14 cellular contexts compared by ENCODE assay signal in genomic region chr7:28623105-28623730, GRCh38.
DNase-seq lines count a peak whose midpoint lies in the region; ATAC-seq and TF ChIP-seq lines count a peak whose summit lies in the region.
"Had no signal": no experiment of that assay in that cellular context is flagged by ENCODE, and none has a peak within 500 bp of the region (broad histone marks: within the 10 kb centered on the region; RNA-seq: fewer than 3 reads in every experiment).

No MANE protein-coding gene starts in this region.

- no peak overlapping the region for H3K27ac Mint-ChIP-seq in stimulated activated effector memory CD8-positive, alpha-beta T cell treated with anti-CD3 and anti-CD28 coated beads, Interleukin-12 subunit alpha, Interleukin-12 subunit beta, amount 100 ng/mL, for 72 hours
- H3K27ac Mint-ChIP-seq in naive thymus-derived CD4-positive, alpha-beta T cell, result no peak overlapping the region
- H3K27ac Mint-ChIP-seq: activated naive CD8-positive, alpha-beta T cell treated with anti-CD3 and anti-CD28 coated beads, Interleukin-2, amount 50 U/mL, for 24 hours; stimulated activated naive CD8-positive, alpha-beta T cell treated with anti-CD3 and anti-CD28 coated beads, Interleukin-15, Interleukin-2, amounts not matched to agents 100 ng/mL and 50 ng/mL, for 24 hours had no signal

- H3K27ac ChIP-seq in RWPE2 (ENCODE audit: poor library complexity, severe bottlenecking), result no peak overlapping the region
- H3K27ac ChIP-seq in caudate nucleus (ENCODE audit: low read depth, low read length), result no peak overlapping the region
- H3K27ac ChIP-seq in naive thymus-derived CD4-positive, alpha-beta T cell (ENCODE audit: low read depth, low read length), result no peak overlapping the region
- H3K27ac ChIP-seq: neutrophil had no signal

- peaks cover 0 to 21% (median 13%) of the 10 kb centered on the region in 5 donors for H3K27me3 Mint-ChIP-seq in naive thymus-derived CD4-positive, alpha-beta T cell

- POLR2A ChIA-PET in naive thymus-derived CD4-positive, alpha-beta T cell (lab: Charles Lee), result no interaction called here

- peaks cover 7% of the 10 kb centered on the region for H3K4me1 ChIP-seq in RWPE2 (ENCODE audit: insufficient read depth, poor library complexity, severe bottlenecking)
- no peaks in the 10 kb centered on the region for H3K4me1 ChIP-seq in naive thymus-derived CD4-positive, alpha-beta T cell (ENCODE audit: control insufficient read depth in 2 of 2, insufficient read depth in 2 of 2, low read length in 2 of 2)

- no peak overlapping the region for H3K4me3 ChIP-seq in RWPE2 (ENCODE audit: severe bottlenecking)
- no peak overlapping the region for H3K4me3 ChIP-seq in naive thymus-derived CD4-positive, alpha-beta T cell (ENCODE audit: low read length)

- no peaks in the 10 kb centered on the region for H3K9me3 Mint-ChIP-seq in stimulated activated effector memory CD8-positive, alpha-beta T cell treated with anti-CD3 and anti-CD28 coated beads, Interleukin-12 subunit alpha, Interleukin-12 subunit beta, amount 100 ng/mL, for 72 hours
- no peaks in the 10 kb centered on the region for H3K9me3 Mint-ChIP-seq in naive thymus-derived CD4-positive, alpha-beta T cell
- H3K9me3 Mint-ChIP-seq: activated naive CD8-positive, alpha-beta T cell treated with anti-CD3 and anti-CD28 coated beads, Interleukin-2, amount 50 U/mL, for 24 hours; stimulated activated naive CD8-positive, alpha-beta T cell treated with anti-CD3 and anti-CD28 coated beads, Interleukin-15, Interleukin-2, amounts not matched to agents 100 ng/mL and 50 ng/mL, for 24 hours had no signal

- no peaks in the 10 kb centered on the region for H3K9me3 ChIP-seq in RWPE2 (ENCODE audit: severe bottlenecking)
- no peaks in the 10 kb centered on the region for H3K9me3 ChIP-seq in naive thymus-derived CD4-positive, alpha-beta T cell (ENCODE audit: control insufficient read depth in 2 of 3, low read length in 3 of 3)
- H3K9me3 ChIP-seq: neutrophil had no signal

- H3K27me3 ChIP-seq in RWPE2 (ENCODE audit: insufficient read depth, poor library complexity, severe bottlenecking), result no peaks in the 10 kb centered on the region
- H3K27me3 ChIP-seq in naive thymus-derived CD4-positive, alpha-beta T cell (ENCODE audit: control insufficient read depth in 2 of 2, insufficient read depth in 2 of 2, low read length in 2 of 2), result no peaks in the 10 kb centered on the region
- H3K27me3 ChIP-seq: neutrophil had no signal

- peak; percentile 42 for ATAC-seq in GM21360 (IDR thresholded peaks at IDR 0.05; ENCODE audit: unreplicated experiment)
- ATAC-seq in RWPE2 (ENCODE audit: low read depth), result peak; percentile 35; the same call in 1 of the 3 replicates
- ATAC-seq in stimulated activated effector memory CD8-positive, alpha-beta T cell treated with anti-CD3 and anti-CD28 coated beads, Interleukin-12 subunit alpha, Interleukin-12 subunit beta, amount 100 ng/mL, for 72 hours, result no peak
- ATAC-seq in naive thymus-derived CD4-positive, alpha-beta T cell, result no peak
- ATAC-seq: activated naive CD8-positive, alpha-beta T cell treated with anti-CD3 and anti-CD28 coated beads, Interleukin-2, amount 50 U/mL, for 24 hours had no signal

- DNase-seq in RWPE2 (ENCODE audit: low spot score) (no peak), foreskin melanocyte (peak; percentile 71), stromal cell of bone marrow (ENCODE audit: low read depth) (peak; percentile 71), caudate nucleus (lab: John Stamatoyannopoulos, UW) (no peak)
- no peak for DNase-seq in stimulated activated effector memory CD8-positive, alpha-beta T cell treated with anti-CD3 and anti-CD28 coated beads, Interleukin-12 subunit alpha, Interleukin-12 subunit beta, amount 100 ng/mL, for 72 hours (ENCODE audit: low spot score in 2 of 2)
- DNase-seq in naive thymus-derived CD4-positive, alpha-beta T cell, result no peak
- DNase-seq: activated naive CD8-positive, alpha-beta T cell treated with anti-CD3 and anti-CD28 coated beads, Interleukin-2, amount 50 U/mL, for 24 hours; DND-41; GOT3; NCI-H2029 treated with DMSO at 0.1 percent for 48 hours; stimulated activated CD4-positive, alpha-beta T cell treated with anti-CD3 and anti-CD28 coated beads, Interleukin-2, amount 100 ng/mL, for 24 hours had no signal

- H3K4me3 Mint-ChIP-seq in stimulated activated effector memory CD8-positive, alpha-beta T cell treated with anti-CD3 and anti-CD28 coated beads, Interleukin-12 subunit alpha, Interleukin-12 subunit beta, amount 100 ng/mL, for 72 hours, result no peak overlapping the region
- H3K4me3 Mint-ChIP-seq in naive thymus-derived CD4-positive, alpha-beta T cell, result no peak overlapping the region
- H3K4me3 Mint-ChIP-seq: activated naive CD8-positive, alpha-beta T cell treated with anti-CD3 and anti-CD28 coated beads, Interleukin-2, amount 50 U/mL, for 24 hours; stimulated activated naive CD8-positive, alpha-beta T cell treated with anti-CD3 and anti-CD28 coated beads, Interleukin-15, Interleukin-2, amounts not matched to agents 100 ng/mL and 50 ng/mL, for 24 hours had no signal

- H3K36me3 ChIP-seq in RWPE2 (ENCODE audit: low read depth), result no peaks in the 10 kb centered on the region
- H3K36me3 ChIP-seq in naive thymus-derived CD4-positive, alpha-beta T cell (ENCODE audit: control insufficient read depth in 2 of 3, insufficient read depth in 3 of 3, low read length in 3 of 3), result no peaks in the 10 kb centered on the region
- H3K36me3 ChIP-seq: neutrophil had no signal

- no peak for TF ChIP-seq CTCF in RWPE2 (IDR thresholded peaks at IDR 0.05; ENCODE audit: poor library complexity, severe bottlenecking)

- H3K4me1 Mint-ChIP-seq in stimulated activated effector memory CD8-positive, alpha-beta T cell treated with anti-CD3 and anti-CD28 coated beads, Interleukin-12 subunit alpha, Interleukin-12 subunit beta, amount 100 ng/mL, for 72 hours, result no peaks in the 10 kb centered on the region
- H3K4me1 Mint-ChIP-seq in naive thymus-derived CD4-positive, alpha-beta T cell, result no peaks in the 10 kb centered on the region
- H3K4me1 Mint-ChIP-seq: activated naive CD8-positive, alpha-beta T cell treated with anti-CD3 and anti-CD28 coated beads, Interleukin-2, amount 50 U/mL, for 24 hours had no signal

- intact Hi-C loops in naive thymus-derived CD4-positive, alpha-beta T cell (cut with micrococcal nuclease), result no loop called here

- CTCF ChIA-PET in naive thymus-derived CD4-positive, alpha-beta T cell (lab: Charles Lee), result no interaction called here

- no peaks in the 10 kb centered on the region for H3K36me3 Mint-ChIP-seq in stimulated activated effector memory CD8-positive, alpha-beta T cell treated with anti-CD3 and anti-CD28 coated beads, Interleukin-12 subunit alpha, Interleukin-12 subunit beta, amount 100 ng/mL, for 72 hours
- no peaks in the 10 kb centered on the region for H3K36me3 Mint-ChIP-seq in naive thymus-derived CD4-positive, alpha-beta T cell

Comparison
In these comparisons a context has a peak if more than half of its experiments do, and no peak if none do; other contexts are left out.
1. ATAC-seq: peak in GM21360 (single experiment) and RWPE2 (single experiment); none in stimulated activated effector memory CD8-positive, alpha-beta T cell treated with anti-CD3 and anti-CD28 coated beads, Interleukin-12 subunit alpha, Interleukin-12 subunit beta, amount 100 ng/mL, for 72 hours (single experiment) and naive thymus-derived CD4-positive, alpha-beta T cell (single experiment).
2. DNase-seq: peak in foreskin melanocyte (single experiment) and stromal cell of bone marrow (single experiment); none in RWPE2 (single experiment), stimulated activated effector memory CD8-positive, alpha-beta T cell treated with anti-CD3 and anti-CD28 coated beads, Interleukin-12 subunit alpha, Interleukin-12 subunit beta, amount 100 ng/mL, for 72 hours (0 of 2), caudate nucleus (0 of 61) and naive thymus-derived CD4-positive, alpha-beta T cell (0 of 9).